Comparison of ENCODE assay signal across 8 cellular contexts in genomic region chr9:35604578-35605335, GRCh38.
A peak's percentile ranks its signal among the peaks of the same experiment; 100 is the strongest.
DNase-seq lines count a peak whose midpoint lies in the region; ATAC-seq and TF ChIP-seq lines count a peak whose summit lies in the region.

Gene TESK1 (plus strand): TSS chr9:35605262. CDS start chr9:35605620, 358 bp downstream.

- peak; percentile 95 for DNase-seq in GM13976 (ENCODE audit: low spot score)
- peak; percentile 42 for DNase-seq in NCI-H128 (lab: John Stamatoyannopoulos, UW; ENCODE audit: unreplicated experiment)
- peak; percentile 80 for DNase-seq in UCSD-AML1 (lab: John Stamatoyannopoulos, UW; ENCODE audit: unreplicated experiment)
- peak; percentile 26 for DNase-seq in brain microvascular endothelial cell
- no peak for DNase-seq in skeletal muscle cell (ENCODE audit: low read depth)

- peak within 1 kb of the TSS; percentile 29 for H3K27ac ChIP-seq in brain microvascular endothelial cell
- H3K27ac ChIP-seq in iPS-18a (ENCODE audit: low read length) = peak within 1 kb of the TSS; percentile 22

- TF ChIP-seq CTCF in GM13976 (IDR thresholded peaks at IDR 0.05; ENCODE audit: borderline replicate concordance, control extremely low read depth, extremely low read depth, insufficient read depth, missing control alignments) (no peak), brain microvascular endothelial cell (IDR thresholded peaks at IDR 0.05; ENCODE audit: low read depth, low read length, missing control alignments) (no peak)

- in situ Hi-C loops in GM13976 (cut with MboI; ENCODE audit: low sequenced_read_pairs, unreplicated experiment) (no loop called here), brain microvascular endothelial cell (cut with HindIII; ENCODE audit: low pct_ligation_motif_present, low sequenced_read_pairs) (no loop called here)

- H3K4me3 ChIP-seq in brain microvascular endothelial cell (ENCODE audit: low read depth, low read length) = peak within 1 kb of the TSS; percentile 76
- H3K4me3 ChIP-seq in iPS-18a (ENCODE audit: low read length) = peak within 1 kb of the TSS; percentile 75
- peak within 1 kb of the TSS; percentile 75 for H3K4me3 ChIP-seq in skeletal muscle cell (ENCODE audit: low read depth, low read length)

- H3K9ac ChIP-seq in iPS-18a (ENCODE audit: low read length) = peak within 1 kb of the TSS; percentile 42

- no peaks in the 10 kb centered on the region for H3K9me3 ChIP-seq in iPS-18a (ENCODE audit: control insufficient read depth, low read depth, low read length)

- H3K4me1 ChIP-seq in iPS-18a (ENCODE audit: control insufficient read depth, low read depth, low read length) = peaks cover 5% of the 10 kb centered on the region

- H3K36me3 ChIP-seq in brain microvascular endothelial cell (replicated peaks) (peaks cover 9% of the 10 kb centered on the region), iPS-18a (ENCODE audit: control insufficient read depth, low read depth, low read length) (peaks cover 15% of the 10 kb centered on the region)

- H3K27me3 ChIP-seq in brain microvascular endothelial cell (replicated peaks) (no peaks in the 10 kb centered on the region), iPS-18a (ENCODE audit: control insufficient read depth, insufficient read depth, low read length) (no peaks in the 10 kb centered on the region)

- peak; percentile 36 for ATAC-seq in HG02678 (IDR thresholded peaks at IDR 0.05; ENCODE audit: unreplicated experiment)
- ATAC-seq in GM18873 (IDR thresholded peaks at IDR 0.05; ENCODE audit: low FRiP score, unreplicated experiment) = no peak
